In genomic region chr20:63741676-63742380, GRCh38 we compare ENCODE assay signal across 1 cellular context.
TF ChIP-seq lines count a peak whose summit lies in the region.

No MANE protein-coding gene starts in this region.

TF ChIP-seq in SK-N-SH, 30 proteins besides CTCF, POLR2A, EP300 and RAD21 (continued from another document):
- TF ChIP-seq USF1 (IDR thresholded peaks at IDR 0.05; ENCODE audit: borderline replicate concordance, low read depth) (no peak), GATA2 (CRISPR knock-in tag; IDR thresholded peaks at IDR 0.05) (no peak), FOSL2 (IDR thresholded peaks at IDR 0.05; ENCODE audit: borderline replicate concordance, low read depth) (no peak), IRF3 (IDR thresholded peaks at IDR 0.05; ENCODE audit: low read depth, low read length) (no peak), ZBTB33 (IDR thresholded peaks at IDR 0.05; ENCODE audit: borderline replicate concordance, low read depth) (no peak)
